22 cellular contexts compared by ENCODE assay signal in the genomic region with DNA sequence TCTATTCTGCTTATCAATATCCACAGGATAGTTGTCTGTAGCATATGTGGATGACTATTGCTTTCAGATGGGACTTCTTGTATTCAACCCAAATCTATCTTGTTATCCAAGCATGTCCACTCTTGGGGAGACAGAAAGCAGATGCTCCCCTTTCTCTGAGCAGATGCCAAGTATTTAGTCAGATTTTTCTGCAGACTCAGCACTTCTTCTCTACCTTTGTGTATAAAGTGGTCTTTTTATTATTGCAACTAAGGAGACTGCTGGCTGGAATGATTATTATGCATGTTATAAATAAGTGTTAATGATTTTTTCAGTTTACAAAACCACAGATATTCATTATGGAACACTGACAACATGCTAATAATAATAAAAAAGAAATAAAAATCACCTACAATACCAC. TPM values are rescaled to one million over a fixed set of nuclear protein-coding genes. Genes with fewer than 3 reads are reported as not detected.
DNase-seq lines count a peak whose midpoint lies in the region; ATAC-seq, FAIRE-seq and TF ChIP-seq lines count a peak whose summit lies in the region.
"Had no signal": no experiment of that assay in that cellular context is flagged by ENCODE, and none has a peak within 500 bp of the region (broad histone marks: within the 10 kb centered on the region; RNA-seq: fewer than 3 reads in every experiment).

No MANE protein-coding gene starts in this region.

- POLR2A ChIA-PET in A549 (lab: Yijun Ruan, JAX) (no interaction called here), IMR-90 (lab: Charles Lee; ENCODE audit: unreplicated experiment) (no interaction called here), A673 (lab: Charles Lee; ENCODE audit: low non-redundant PET) (no interaction called here)

- H3K9me3 ChIP-seq in A549 (no peaks in the 10 kb centered on the region), IMR-90 (ENCODE audit: control insufficient read depth, insufficient read depth, low read length) (peaks cover 11% of the 10 kb centered on the region; the same call in 1 of the 2 replicates), sigmoid colon (no peaks in the 10 kb centered on the region), A673 (ENCODE audit: low read depth, low read length, poor library complexity, severe bottlenecking) (no peaks in the 10 kb centered on the region)
- H3K9me3 ChIP-seq: BLaER1 treated with 17β-estradiol and CSF1 and Interleukin-3, amounts not matched to agents 10 nM and 100 nM; Caco-2 had no signal

- H3K27ac ChIP-seq in A549 (no peak overlapping the region), IMR-90 (ENCODE audit: insufficient read depth, low read length) (no peak overlapping the region), sigmoid colon (no peak overlapping the region), A673 (ENCODE audit: low read depth, low read length, poor library complexity, severe bottlenecking) (no peak overlapping the region)
- H3K27ac ChIP-seq: 22Rv1; BLaER1 treated with 17β-estradiol and CSF1 and Interleukin-3, amounts not matched to agents 10 nM and 100 nM; C4-2B had no signal

- no peak overlapping the region for H4K5ac ChIP-seq in IMR-90 (ENCODE audit: low read depth, low read length)

- intact Hi-C loops in IMR-90 (cut with micrococcal nuclease), result no loop called here
- intact Hi-C loops in sigmoid colon (cut with DNase I), result no loop called here
- intact Hi-C loops in A673 (cut with micrococcal nuclease; ENCODE audit: unreplicated experiment), result no loop called here

- no peak for TF ChIP-seq EP300 in A549 (IDR thresholded peaks at IDR 0.05)
- TF ChIP-seq EP300 in sigmoid colon (IDR thresholded peaks at IDR 0.05), result no peak

- no peak overlapping the region for H2AK5ac ChIP-seq in IMR-90 (ENCODE audit: low read depth, low read length)

- no peaks in the 10 kb centered on the region for H3K36me3 ChIP-seq in IMR-90 (ENCODE audit: control insufficient read depth, insufficient read depth, low read length)
- H3K36me3 ChIP-seq in sigmoid colon, result no peaks in the 10 kb centered on the region
- H3K36me3 ChIP-seq in A673 (ENCODE audit: insufficient read depth, low read length, poor library complexity, severe bottlenecking), result no peaks in the 10 kb centered on the region
- H3K36me3 ChIP-seq: BLaER1 treated with 17β-estradiol and CSF1 and Interleukin-3, amounts not matched to agents 10 nM and 100 nM had no signal

- no peaks in the 10 kb centered on the region for H4K20me1 ChIP-seq in IMR-90 (ENCODE audit: insufficient read depth, low read length)
- H4K20me1 ChIP-seq: BLaER1 treated with 17β-estradiol and CSF1 and Interleukin-3, amounts not matched to agents 10 nM and 100 nM had no signal

- DNase-seq in DMS 273 (lab: John Stamatoyannopoulos, UW; ENCODE audit: unreplicated experiment) (peak; percentile 29), DMS 273 treated with DMSO at 0.1 percent for 48 hours (lab: John Stamatoyannopoulos, UW) (no peak), A549 (ENCODE audit: low read depth in 1 of 2, low spot score in 1 of 2) (no peak), IMR-90 (no peak), cerebellar cortex (ENCODE audit: low spot score) (peak; percentile 42), sigmoid colon (no peak), middle frontal gyrus (ENCODE audit: extremely low spot score, low spot score) (no peak), A673 (ENCODE audit: low spot score) (no peak)
- DNase-seq: AML-193; Caco-2; Calu3; CD4-positive, alpha-beta T cell; CD8-positive, alpha-beta T cell; DMS79 treated with DMSO at 0.1 percent for 48 hours; GDM1 had no signal

- BruUV-seq in IMR-90 (replicated peaks; lab: Mats Ljungman, UMichigan) (no TSS peak), A673 (replicated peaks; lab: Mats Ljungman, UMichigan) (no TSS peak)

- CTCF ChIA-PET in A549 (lab: Yijun Ruan, JAX), result no interaction called here
- CTCF ChIA-PET in IMR-90 (lab: Yijun Ruan, JAX), result no interaction called here
- CTCF ChIA-PET in A673 (lab: Charles Lee), result no interaction called here

- no peak overlapping the region for H2BK15ac ChIP-seq in IMR-90 (ENCODE audit: low read depth, low read length)

- no peak for TF ChIP-seq RAD21 in A549 (conservative IDR thresholded peaks at IDR 0.05 in 1 of 2, IDR thresholded peaks at IDR 0.05 in 1 of 2)
- TF ChIP-seq RAD21 in IMR-90 (IDR thresholded peaks at IDR 0.05; ENCODE audit: low read length), result no peak

- no peak overlapping the region for H2BK5ac ChIP-seq in IMR-90 (ENCODE audit: low read depth, low read length, poor library complexity, severe bottlenecking)

- no peak for TF ChIP-seq POLR2A in A549 (IDR thresholded peaks at IDR 0.05; ENCODE audit: low read length)
- no peak for TF ChIP-seq POLR2A in IMR-90 (IDR thresholded peaks at IDR 0.05; ENCODE audit: low read depth, low read length)
- TF ChIP-seq POLR2A in sigmoid colon (IDR thresholded peaks at IDR 0.05), result no peak

- no peak for ATAC-seq in A549
- ATAC-seq in IMR-90 (ENCODE audit: low read depth), result no peak
- ATAC-seq: CD8-positive, alpha-beta T cell; GM12878 had no signal

- no peak overlapping the region for H3K14ac ChIP-seq in IMR-90 (replicated peaks; ENCODE audit: low read depth, low read length)

- H3K9me1 ChIP-seq in IMR-90 (ENCODE audit: insufficient read depth, low read length), result no peaks in the 10 kb centered on the region

- H3K18ac ChIP-seq in IMR-90 (ENCODE audit: low read depth, low read length), result no peak overlapping the region

- no peak overlapping the region for H3K56ac ChIP-seq in IMR-90 (ENCODE audit: extremely low read depth, insufficient read depth, low read length)

- H2BK120ac ChIP-seq in IMR-90 (ENCODE audit: low read depth, low read length), result no peak overlapping the region

- H2AK9ac ChIP-seq in IMR-90 (replicated peaks; ENCODE audit: low read depth, low read length, poor library complexity), result no peak overlapping the region

- H2AFZ ChIP-seq in IMR-90 (replicated peaks; ENCODE audit: low read length, poor library complexity), result no peak overlapping the region

- no peaks in the 10 kb centered on the region for H3K4me1 ChIP-seq in A549
- H3K4me1 ChIP-seq in IMR-90 (ENCODE audit: control insufficient read depth, insufficient read depth, low read length), result no peaks in the 10 kb centered on the region
- H3K4me1 ChIP-seq in sigmoid colon, result no peaks in the 10 kb centered on the region
- H3K4me1 ChIP-seq in A673 (ENCODE audit: insufficient read depth, low read length, poor library complexity, severe bottlenecking), result no peaks in the 10 kb centered on the region
- H3K4me1 ChIP-seq: Caco-2 had no signal

- H3K4ac ChIP-seq in IMR-90 (ENCODE audit: low read depth, low read length), result no peak overlapping the region

- no peaks in the 10 kb centered on the region for H3K27me3 ChIP-seq in IMR-90 (ENCODE audit: control insufficient read depth, insufficient read depth, low read length)
- no peaks in the 10 kb centered on the region for H3K27me3 ChIP-seq in sigmoid colon
- H3K27me3 ChIP-seq in A673 (replicated peaks; ENCODE audit: insufficient read depth, low read depth, low read length, poor library complexity), result no peaks in the 10 kb centered on the region
- H3K27me3 ChIP-seq: BLaER1 treated with 17β-estradiol and CSF1 and Interleukin-3, amounts not matched to agents 10 nM and 100 nM had no signal

- no peak overlapping the region for H4K91ac ChIP-seq in IMR-90 (ENCODE audit: insufficient read depth, low read depth, low read length)

- TF ChIP-seq CTCF in A549 (IDR thresholded peaks at IDR 0.05) (no peak), IMR-90 (conservative IDR thresholded peaks at IDR 0.05; ENCODE audit: low read depth, low read length) (no peak), sigmoid colon (IDR thresholded peaks at IDR 0.05) (no peak), A673 (conservative IDR thresholded peaks at IDR 0.05; ENCODE audit: low read depth, low read length) (no peak)

- H3K79me1 ChIP-seq in IMR-90 (ENCODE audit: low read depth in 1 of 2, low read length in 2 of 2), result no peaks in the 10 kb centered on the region

- no peak for FAIRE-seq in A549 (lab: Jason Lieb, UNC)
- FAIRE-seq: GM12878, GM12892, GM18507, GM19239 had no signal

- H3K9ac ChIP-seq in IMR-90 (ENCODE audit: low read depth, low read length), result no peak overlapping the region
- H3K9ac ChIP-seq: BLaER1 treated with 17β-estradiol and CSF1 and Interleukin-3, amounts not matched to agents 10 nM and 100 nM had no signal

- dilution Hi-C loops in IMR-90 (cut with HindIII; ENCODE audit: low sequenced_read_pairs, unreplicated experiment), result no loop called here

- in situ Hi-C loops in IMR-90 (cut with MboI; ENCODE audit: low sequenced_read_pairs), result no loop called here

- no peak overlapping the region for H2BK20ac ChIP-seq in IMR-90 (ENCODE audit: low read depth, low read length)

- H3K4me2 ChIP-seq in A549, result no peak overlapping the region
- no peak overlapping the region for H3K4me2 ChIP-seq in IMR-90 (ENCODE audit: low read depth, low read length)

- no peak overlapping the region for H3K23ac ChIP-seq in IMR-90 (ENCODE audit: low read depth, low read length)

- H3K4me3 ChIP-seq in A549 (no peak overlapping the region), IMR-90 (ENCODE audit: insufficient read depth, low read depth, low read length) (no peak overlapping the region), sigmoid colon (no peak overlapping the region), A673 (ENCODE audit: low read depth, low read length, poor library complexity, severe bottlenecking) (no peak overlapping the region)
- H3K4me3 ChIP-seq: BLaER1 treated with 17β-estradiol and CSF1 and Interleukin-3, amounts not matched to agents 10 nM and 100 nM; GM12878 had no signal

- no peak overlapping the region for H4K8ac ChIP-seq in IMR-90 (ENCODE audit: low read depth in 2 of 2, low read length in 2 of 2)

TF ChIP-seq in A549, 52 proteins besides CTCF, POLR2A, EP300 and RAD21:
- TF ChIP-seq TP53 (CRISPR knock-in tag; IDR thresholded peaks at IDR 0.05), result no peak
- TF ChIP-seq MAFK (IDR thresholded peaks at IDR 0.05; ENCODE audit: partially characterized antibody), result peak; percentile 94

TF ChIP-seq in IMR-90, 13 proteins besides CTCF, POLR2A, EP300 and RAD21:
- TF ChIP-seq SMC3 (IDR thresholded peaks at IDR 0.05; ENCODE audit: low read depth, low read length) (no peak), MXI1 (IDR thresholded peaks at IDR 0.05; ENCODE audit: borderline replicate concordance, low read depth, low read length) (no peak), MAFK (IDR thresholded peaks at IDR 0.05; ENCODE audit: low read depth, low read length) (peak; percentile 96)

RNA-seq across cellular contexts. Expression of a gene that starts 45.1 kb away (rescaled TPM):
- 11.6 and 14.2 TPM in 2 replicates for polyA plus RNA-seq in A549 (2011; rRNA removed)
- polyA plus RNA-seq in A549 (2012; cell fraction: cytosol; rRNA removed), result 7.1 and 7.8 TPM in 2 replicates
- polyA plus RNA-seq in A549 (2012; cell fraction: nucleus; rRNA removed), result 4.2 and 4.4 TPM in 2 replicates
- polyA plus RNA-seq in A549 (2017; fragmentation: RNase III; extraction: RNeasy Plus Mini Kit Qiagen cat#74134 plus additional on column Dnase treatment), result 5.8 to 7.2 TPM (median 6.0 TPM) in 3 replicates
- 34.6 and 36.9 TPM in 2 replicates for polyA minus RNA-seq in A549 (2011; rRNA and poly(A)+ RNA removed)
- 5.3 and 6.8 TPM in 2 replicates for total RNA-seq in IMR-90 (2012; rRNA removed)
- polyA plus RNA-seq in IMR-90 (2012; rRNA removed), result 3.7 and 3.8 TPM in 2 replicates
- polyA plus RNA-seq in IMR-90 (2012; cell fraction: cytosol; rRNA removed), result 2.6 and 3.6 TPM in 2 replicates
- 1.9 and 2.1 TPM in 2 replicates for polyA plus RNA-seq in IMR-90 (2012; cell fraction: nucleus; rRNA removed; ENCODE audit: low replicate concordance)
- total RNA-seq in sigmoid colon, result 1 to 10 TPM; 2.1 to 7.5 (median 4.6) TPM
- 1 to 10 TPM in 2 of 3 donors, under 1 TPM in 1; 0.60 to 2.2 (median 1.6) TPM for polyA plus RNA-seq in sigmoid colon
- 3.4 and 5.2 TPM in 2 replicates for total RNA-seq in A673 (2021)

Comparison
In these comparisons a context has a peak if more than half of its experiments do, and no peak if none do; other contexts are left out.
1. DNase-seq: peak in DMS 273 (single experiment) and cerebellar cortex (single experiment); none in DMS 273 treated with DMSO at 0.1 percent for 48 hours (single experiment), A549 (0 of 2), IMR-90 (single experiment), sigmoid colon (single experiment), middle frontal gyrus (single experiment) and A673 (single experiment).